ENCODE assay signal across 9 cellular contexts in genomic region chr2:95076705-95077520, GRCh38. TPM values are rescaled to one million over a fixed set of nuclear protein-coding genes. Genes with fewer than 3 reads are reported as not detected.
A peak's percentile ranks its signal among the peaks of the same experiment; 100 is the strongest.
DNase-seq lines count a peak whose midpoint lies in the region; ATAC-seq and TF ChIP-seq lines count a peak whose summit lies in the region.
"Had no signal": no experiment of that assay in that cellular context is flagged by ENCODE, and none has a peak within 500 bp of the region (broad histone marks: within the 10 kb centered on the region; RNA-seq: fewer than 3 reads in every experiment).

No MANE protein-coding gene starts in this region.

- in situ Hi-C loops in IMR-90 (cut with MboI; ENCODE audit: low sequenced_read_pairs) = loop anchor here (5.0 kb wide), 1 partner anchor 55 kb away; no protein-coding TSS in a partner anchor

- no peaks in the 10 kb centered on the region for H3K27me3 Mint-ChIP-seq in activated naive CD4-positive, alpha-beta T cell treated with anti-CD3 and anti-CD28 coated beads, Interleukin-2, amount 50 U/mL, for 24 hours

- H3K56ac ChIP-seq in IMR-90 (ENCODE audit: extremely low read depth, insufficient read depth, low read length) = no peak overlapping the region

- no peaks in the 10 kb centered on the region for H3K36me3 ChIP-seq in IMR-90 (ENCODE audit: control insufficient read depth, insufficient read depth, low read length)
- no peaks in the 10 kb centered on the region for H3K36me3 ChIP-seq in SJSA1
- H3K36me3 ChIP-seq in trophoblast cell (ENCODE audit: control insufficient read depth in 1 of 2, insufficient read depth in 2 of 2, low read length in 2 of 2) = no peaks in the 10 kb centered on the region
- H3K36me3 ChIP-seq in tibial nerve = no peaks in the 10 kb centered on the region

- WGBS in IMR-90 (ENCODE audit: extremely low coverage in 2 of 2, insufficient read length in 1 of 2), 2 experiments = 14% methylated on average over 12 of the region's 44 CpGs; no CpG with 5 or more reads in 1 of the 2 experiments
- WGBS in trophoblast cell (ENCODE audit: extremely low coverage, insufficient coverage, insufficient read length) = no CpG with 5 or more reads among the region's 44 CpGs
- WGBS in tibial nerve, 2 donors = 10 to 13% methylated on average over 13 to 25 of the region's 44 CpGs

- H3K27ac ChIP-seq in IMR-90 (ENCODE audit: insufficient read depth, low read length) (no peak overlapping the region), SJSA1 (no peak overlapping the region), trophoblast cell (ENCODE audit: low read depth, low read length) (no peak overlapping the region), tibial nerve (peak overlapping the region; percentile 4 to 80 (median 37))

- H3K23ac ChIP-seq in IMR-90 (ENCODE audit: low read depth, low read length) (no peak overlapping the region), trophoblast cell (ENCODE audit: low read length) (no peak overlapping the region)

- H2BK120ac ChIP-seq in IMR-90 (ENCODE audit: low read depth, low read length) (no peak overlapping the region), trophoblast cell (ENCODE audit: insufficient read depth, low read length, poor library complexity) (no peak overlapping the region)

- no peak overlapping the region for H2BK15ac ChIP-seq in IMR-90 (ENCODE audit: low read depth, low read length)

- H3K4me3 ChIP-seq in IMR-90 (ENCODE audit: insufficient read depth, low read depth, low read length) (peak overlapping the region; percentile 36), SJSA1 (0 out of 2 replicates have a peak overlapping the region, but pooled peaks have one; percentile 18), trophoblast cell (ENCODE audit: low read depth, low read length) (peak overlapping the region; percentile 64), tibial nerve (peak overlapping the region; percentile 30 to 54 (median 42))

- H3K4me3 Mint-ChIP-seq in activated naive CD4-positive, alpha-beta T cell treated with anti-CD3 and anti-CD28 coated beads, Interleukin-2, amount 50 U/mL, for 24 hours = peak overlapping the region; percentile 80

- H3K4me2 ChIP-seq in IMR-90 (ENCODE audit: low read depth, low read length) (peak overlapping the region; percentile 90), trophoblast cell (ENCODE audit: low read length) (peak overlapping the region; percentile 74)

- no peaks in the 10 kb centered on the region for H3K4me1 ChIP-seq in IMR-90 (ENCODE audit: control insufficient read depth, insufficient read depth, low read length)
- peaks cover 4% of the 10 kb centered on the region; the same call in 1 of the 2 replicates for H3K4me1 ChIP-seq in SJSA1 (replicated peaks)
- peaks cover 0 to 4% of the 10 kb centered on the region in 2 experiments for H3K4me1 ChIP-seq in trophoblast cell (ENCODE audit: control insufficient read depth in 1 of 2, insufficient read depth in 2 of 2, low read length in 2 of 2)
- H3K4me1 ChIP-seq in tibial nerve = peaks cover 0 to 15% (median 5%) of the 10 kb centered on the region in 4 donors

- TF ChIP-seq RAD21 in IMR-90 (IDR thresholded peaks at IDR 0.05; ENCODE audit: low read length) = peak; percentile 40

- H4K5ac ChIP-seq in IMR-90 (ENCODE audit: low read depth, low read length) = no peak overlapping the region

- H3K14ac ChIP-seq in IMR-90 (replicated peaks; ENCODE audit: low read depth, low read length) (no peak overlapping the region), trophoblast cell (ENCODE audit: low read length) (no peak overlapping the region)

- H4K8ac ChIP-seq in IMR-90 (ENCODE audit: low read depth in 2 of 2, low read length in 2 of 2) (no peak overlapping the region), trophoblast cell (ENCODE audit: low read depth, low read length) (peak overlapping the region; percentile 33)

- no peak overlapping the region for H4K12ac ChIP-seq in trophoblast cell (ENCODE audit: low read depth, low read length)

- H3K9me3 Mint-ChIP-seq in activated naive CD4-positive, alpha-beta T cell treated with anti-CD3 and anti-CD28 coated beads, Interleukin-2, amount 50 U/mL, for 24 hours = no peaks in the 10 kb centered on the region

- H4K20me1 ChIP-seq in IMR-90 (ENCODE audit: insufficient read depth, low read length) = no peaks in the 10 kb centered on the region

- H2BK5ac ChIP-seq in IMR-90 (ENCODE audit: low read depth, low read length, poor library complexity, severe bottlenecking) (no peak overlapping the region), trophoblast cell (ENCODE audit: low read depth, low read length, poor library complexity) (no peak overlapping the region)

- H2AK9ac ChIP-seq in IMR-90 (replicated peaks; ENCODE audit: low read depth, low read length, poor library complexity) = peak overlapping the region; percentile 44

- H3K36me3 Mint-ChIP-seq in activated naive CD4-positive, alpha-beta T cell treated with anti-CD3 and anti-CD28 coated beads, Interleukin-2, amount 50 U/mL, for 24 hours = no peaks in the 10 kb centered on the region

- H3K79me2 ChIP-seq in trophoblast cell (ENCODE audit: control insufficient read depth, insufficient read depth, low read length, poor library complexity) = no peaks in the 10 kb centered on the region

- H3K9me1 ChIP-seq in IMR-90 (ENCODE audit: insufficient read depth, low read length) = no peaks in the 10 kb centered on the region

- H2AK5ac ChIP-seq in IMR-90 (ENCODE audit: low read depth, low read length) (no peak overlapping the region), trophoblast cell (ENCODE audit: low read length) (no peak overlapping the region)

- POLR2A ChIA-PET in IMR-90 (lab: Charles Lee; ENCODE audit: unreplicated experiment) = no interaction called here

- intact Hi-C loops in IMR-90 (cut with micrococcal nuclease) (loop anchor here (1.0 kb wide), 1 partner anchor 55 kb away; no protein-coding TSS in a partner anchor), Right ventricle myocardium inferior (cut with DNase I) (loop anchor here (5.0 kb wide), 1 partner anchor 130 kb away; the partner anchor contains the start of gene ZNF892)

- ATAC-seq in GM21390 (IDR thresholded peaks at IDR 0.05; ENCODE audit: unreplicated experiment) (peak; percentile 81), IMR-90 (ENCODE audit: low read depth) (peak; percentile 88), Right ventricle myocardium inferior (peak; percentile 75)

- H3K9me3 ChIP-seq in IMR-90 (ENCODE audit: control insufficient read depth, insufficient read depth, low read length) (no peaks in the 10 kb centered on the region), SJSA1 (replicated peaks) (no peaks in the 10 kb centered on the region), trophoblast cell (ENCODE audit: insufficient read depth, low read depth, low read length) (no peaks in the 10 kb centered on the region), tibial nerve (no peaks in the 10 kb centered on the region)

- no peak for TF ChIP-seq POLR2A in IMR-90 (IDR thresholded peaks at IDR 0.05; ENCODE audit: low read depth, low read length)
- no peak for TF ChIP-seq POLR2A in tibial nerve (IDR thresholded peaks at IDR 0.05)

- H3K4ac ChIP-seq in IMR-90 (ENCODE audit: low read depth, low read length) = no peak overlapping the region
- no peak overlapping the region for H3K4ac ChIP-seq in trophoblast cell (ENCODE audit: low read depth, low read length)

- CTCF ChIA-PET in IMR-90 (lab: Yijun Ruan, JAX) = interaction anchor here (0.6 to 1.6 kb wide), 7 partner anchors 12 to 1935 kb away, joined by 3 to 11 read pairs (median 4); no protein-coding TSS in a partner anchor

- TF ChIP-seq EP300 in tibial nerve (IDR thresholded peaks at IDR 0.05) = peak in 1 of 2 donors; percentile 32

- no peak overlapping the region for H2BK20ac ChIP-seq in IMR-90 (ENCODE audit: low read depth, low read length)

- H4K91ac ChIP-seq in IMR-90 (ENCODE audit: insufficient read depth, low read depth, low read length) (no peak overlapping the region), trophoblast cell (ENCODE audit: low read depth, low read length) (no peak overlapping the region)

- dilution Hi-C loops in IMR-90 (cut with HindIII; ENCODE audit: low sequenced_read_pairs, unreplicated experiment) = no loop called here

- peaks cover 44% of the 10 kb centered on the region for H3K27me3 ChIP-seq in IMR-90 (ENCODE audit: control insufficient read depth, insufficient read depth, low read length)
- peaks cover 13% of the 10 kb centered on the region; the same call in 1 of the 2 replicates for H3K27me3 ChIP-seq in SJSA1 (replicated peaks)
- no peaks in the 10 kb centered on the region for H3K27me3 ChIP-seq in trophoblast cell (ENCODE audit: insufficient read depth, low read length)
- peaks cover 0 to 38% of the 10 kb centered on the region in 2 donors for H3K27me3 ChIP-seq in tibial nerve

- DNase-seq in DMS 273 (lab: John Stamatoyannopoulos, UW; ENCODE audit: unreplicated experiment) (peak; percentile 90), IMR-90 (peak; percentile 39), SJSA1 (ENCODE audit: low read depth in 1 of 2, low spot score in 2 of 2) (peak in 1 of 2 experiments; percentile 21), Right ventricle myocardium inferior (ENCODE audit: missing footprints) (peak; percentile 78), trophoblast cell (peak; percentile 75 to 84), tibial nerve (ENCODE audit: low spot score in 2 of 2) (peak; percentile 36 to 76)

- H3K9ac ChIP-seq in IMR-90 (ENCODE audit: low read depth, low read length) (no peak overlapping the region), trophoblast cell (ENCODE audit: low read length) (no peak overlapping the region)

- H3K79me1 ChIP-seq in IMR-90 (ENCODE audit: low read depth in 1 of 2, low read length in 2 of 2) = no peaks in the 10 kb centered on the region
- H3K79me1 ChIP-seq in trophoblast cell (ENCODE audit: low read length) = no peaks in the 10 kb centered on the region

- peaks cover 77% of the 10 kb centered on the region for H3K4me1 Mint-ChIP-seq in activated naive CD4-positive, alpha-beta T cell treated with anti-CD3 and anti-CD28 coated beads, Interleukin-2, amount 50 U/mL, for 24 hours

- H3K18ac ChIP-seq in IMR-90 (ENCODE audit: low read depth, low read length) = no peak overlapping the region
- H3K18ac ChIP-seq in trophoblast cell (ENCODE audit: low read length) = no peak overlapping the region

- peak overlapping the region; percentile 91 for H3K27ac Mint-ChIP-seq in activated naive CD4-positive, alpha-beta T cell treated with anti-CD3 and anti-CD28 coated beads, Interleukin-2, amount 50 U/mL, for 24 hours

- no peak overlapping the region for H2BK12ac ChIP-seq in trophoblast cell (ENCODE audit: low read length)

- H2AFZ ChIP-seq in IMR-90 (replicated peaks; ENCODE audit: low read length, poor library complexity) = peak overlapping the region; percentile 93
- H2AFZ ChIP-seq in trophoblast cell (ENCODE audit: insufficient read depth, low read length, poor library complexity) = peak overlapping the region; percentile 38

- peak; percentile 65 for TF ChIP-seq CTCF in IMR-90 (conservative IDR thresholded peaks at IDR 0.05; ENCODE audit: low read depth, low read length)
- peak; percentile 76 to 84 (median 79) for TF ChIP-seq CTCF in tibial nerve (IDR thresholded peaks at IDR 0.05)

- no TSS peak for BruUV-seq in IMR-90 (replicated peaks; lab: Mats Ljungman, UMichigan)

RNA-seq across cellular contexts. Expression of gene MRPS5, which starts 44.7 kb away (rescaled TPM):
- total RNA-seq in IMR-90 (2012; rRNA removed) (27.6 and 35.8 TPM in 2 replicates), Right ventricle myocardium inferior (77.2 TPM), tibial nerve (10 to 100 TPM; 34.3 to 67.8 (median 50.8) TPM)
- polyA plus RNA-seq in IMR-90 (2012; rRNA removed) = 42.5 and 44.1 TPM in 2 replicates
- polyA plus RNA-seq in IMR-90 (2012; cell fraction: cytosol; rRNA removed) = 24.9 and 28.4 TPM in 2 replicates
- 49.4 and 110 TPM in 2 replicates for polyA plus RNA-seq in IMR-90 (2012; cell fraction: nucleus; rRNA removed; ENCODE audit: low replicate concordance)
- total RNA-seq in SJSA1 (2014; rRNA removed; shearing (Covaris generic)) = 57.4 and 97.1 TPM in 2 replicates
- polyA plus RNA-seq in trophoblast cell (2013) = 33.9 and 34.7 TPM in 2 replicates

RNA-seq across cellular contexts. Expression of gene MAL, which starts 51.4 kb away (rescaled TPM):
- total RNA-seq in IMR-90 (2012; rRNA removed) (not detected in 2 replicates), Right ventricle myocardium inferior (8.7 TPM), tibial nerve (100 to 1,000 TPM in 2 of 4 donors, 10 to 100 TPM in 2; 60.0 to 200 (median 121) TPM)
- not detected in 2 replicates for polyA plus RNA-seq in IMR-90 (2012; rRNA removed)
- polyA plus RNA-seq in IMR-90 (2012; cell fraction: cytosol; rRNA removed) = not detected in 2 replicates
- not detected in 2 replicates for polyA plus RNA-seq in IMR-90 (2012; cell fraction: nucleus; rRNA removed; ENCODE audit: low replicate concordance)
- total RNA-seq in SJSA1 (2014; rRNA removed; shearing (Covaris generic)) = not detected in 2 replicates
- polyA plus RNA-seq in trophoblast cell (2013) = 0.04 and 0.08 TPM in 2 replicates
- total RNA-seq: pulmonary artery endothelial cell had no signal

Comparison
In these comparisons a context has a peak if more than half of its experiments do, and no peak if none do; other contexts are left out.
1. H3K27ac ChIP-seq: peak in tibial nerve (4 of 4); none in IMR-90 (single experiment), SJSA1 (single experiment) and trophoblast cell (single experiment).
2. Peak in every context shown above with its lines, with median percentiles within 50 percentile points of each other: ATAC-seq and H3K4me3 ChIP-seq.